3 cellular contexts compared by ENCODE assay signal in the genomic region with DNA sequence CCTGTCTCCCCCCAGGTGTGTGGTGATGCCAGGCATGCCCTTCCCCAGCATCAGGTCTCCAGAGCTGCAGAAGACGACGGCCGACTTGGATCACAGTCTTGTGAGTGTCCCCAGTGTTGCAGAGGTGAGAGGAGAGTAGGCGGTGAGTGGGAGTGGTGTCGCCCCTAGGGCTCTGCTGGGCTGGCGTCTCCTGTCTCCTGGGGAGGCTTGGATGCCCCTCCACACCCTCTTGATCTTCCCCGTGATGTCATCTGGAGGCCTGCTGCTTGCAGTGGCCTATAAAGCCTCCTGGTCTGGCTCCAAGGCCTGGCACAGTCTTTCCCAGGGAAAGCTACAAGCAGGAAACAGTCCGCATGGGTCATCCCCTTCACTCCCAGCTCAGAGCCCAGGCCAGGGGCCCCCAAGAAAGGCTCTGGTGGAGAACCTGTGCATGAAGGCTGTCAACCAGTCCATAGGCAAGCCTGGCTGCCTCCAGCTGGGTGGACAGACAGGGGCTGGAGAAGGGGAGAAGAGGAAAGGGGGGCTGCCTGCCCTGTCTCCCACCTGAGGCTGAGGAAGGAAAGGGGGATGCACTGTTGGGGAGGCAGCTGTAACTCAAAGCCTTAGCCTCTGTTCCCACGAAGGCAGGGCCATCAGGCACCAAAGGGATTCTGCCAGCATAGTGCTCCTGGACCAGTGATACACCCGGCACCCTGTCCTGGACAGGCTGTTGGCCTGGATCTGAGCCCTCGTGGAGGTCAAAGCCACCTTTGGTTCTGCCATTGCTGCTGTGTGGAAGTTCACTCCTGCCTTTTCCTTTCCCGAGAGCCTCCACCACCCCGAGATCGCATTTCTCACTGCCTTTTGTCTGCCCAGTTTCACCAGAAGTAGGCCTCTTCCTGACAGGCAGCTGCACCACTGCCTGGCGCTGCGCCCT. TPM values are rescaled to one million over a fixed set of nuclear protein-coding genes. Genes with fewer than 3 reads are reported as not detected.
"Had no signal": no experiment of that assay in that cellular context is flagged by ENCODE, and none has a peak within 500 bp of the region (broad histone marks: within the 10 kb centered on the region; RNA-seq: fewer than 3 reads in every experiment).

No MANE protein-coding gene starts in this region.

RNA-seq across cellular contexts. Expression of a gene that starts 53.6 kb away (rescaled TPM):
- total RNA-seq: foreskin keratinocyte, pulmonary artery endothelial cell, SJSA1 had no signal
